Comparison of ENCODE assay signal across 1 cellular context in genomic region chr5:151108566-151108965, GRCh38.
A peak's percentile ranks its signal among the peaks of the same experiment; 100 is the strongest.
TF ChIP-seq lines count a peak whose summit lies in the region.

No MANE protein-coding gene starts in this region.

TF ChIP-seq in K562, 482 proteins besides CTCF, POLR2A, EP300 and RAD21:
- TF ChIP-seq THRAP3 (IDR thresholded peaks at IDR 0.05; ENCODE audit: borderline replicate concordance) (no peak), NFIC (IDR thresholded peaks at IDR 0.05) (peak; percentile 43)
TF ChIP-seq in K562: peak in this region for 1.
